In the genomic region with DNA sequence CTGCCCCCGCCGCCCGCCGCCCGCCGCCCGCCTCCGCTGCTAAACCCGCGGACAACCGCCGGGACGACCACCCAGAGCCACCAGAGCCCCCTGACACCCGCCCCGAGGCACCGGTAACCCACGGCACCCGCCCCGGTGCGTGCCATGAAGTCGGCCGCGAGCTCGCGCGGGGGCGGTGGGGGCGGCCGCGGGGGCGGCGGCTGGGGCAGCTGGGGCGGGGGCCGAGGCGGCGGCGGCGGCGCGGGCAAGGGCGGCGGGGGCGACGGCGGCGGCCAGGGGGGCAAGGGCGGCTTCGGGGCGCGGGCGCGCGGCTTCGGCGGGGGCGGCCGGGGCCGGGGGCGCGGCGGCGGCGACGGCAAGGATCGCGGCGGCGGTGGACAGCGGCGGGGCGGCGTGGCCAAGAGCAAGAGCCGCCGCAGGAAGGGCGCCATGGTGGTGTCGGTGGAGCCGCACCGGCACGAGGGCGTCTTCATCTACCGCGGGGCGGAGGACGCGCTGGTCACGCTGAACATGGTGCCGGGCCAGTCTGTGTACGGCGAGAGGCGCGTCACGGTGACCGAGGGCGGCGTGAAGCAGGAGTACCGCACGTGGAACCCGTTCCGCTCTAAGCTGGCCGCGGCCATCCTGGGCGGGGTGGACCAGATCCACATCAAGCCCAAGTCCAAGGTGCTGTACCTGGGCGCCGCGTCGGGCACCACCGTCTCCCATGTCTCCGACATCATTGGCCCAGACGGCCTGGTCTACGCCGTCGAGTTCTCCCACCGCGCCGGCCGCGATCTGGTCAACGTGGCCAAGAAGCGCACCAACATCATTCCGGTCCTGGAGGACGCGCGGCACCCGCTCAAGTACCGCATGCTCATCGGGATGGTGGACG, we compare ENCODE assay signal across 9 cellular contexts. TPM values are rescaled to one million over a fixed set of nuclear protein-coding genes. Genes with fewer than 3 reads are reported as not detected.
DNase-seq lines count a peak whose midpoint lies in the region; ATAC-seq, FAIRE-seq and TF ChIP-seq lines count a peak whose summit lies in the region.
"Had no signal": no experiment of that assay in that cellular context is flagged by ENCODE, and none has a peak within 500 bp of the region (broad histone marks: within the 10 kb centered on the region; RNA-seq: fewer than 3 reads in every experiment).

No MANE protein-coding gene starts in this region.

- no peaks in the 10 kb centered on the region for H3K36me3 ChIP-seq in astrocyte (ENCODE audit: insufficient read depth, low read length)
- no peaks in the 10 kb centered on the region for H3K36me3 ChIP-seq in left lung
- no peaks in the 10 kb centered on the region for H3K36me3 ChIP-seq in tibial artery
- H3K36me3 ChIP-seq in kidney (ENCODE audit: control insufficient read depth in 1 of 2, insufficient read depth in 2 of 2, low read length in 2 of 2), result no peaks in the 10 kb centered on the region

- no peak for ATAC-seq in left lung

- H3K9ac ChIP-seq in astrocyte (ENCODE audit: low read length), result no peak overlapping the region
- H3K9ac ChIP-seq in kidney (ENCODE audit: low read length in 2 of 2), result no peak overlapping the region

- H3K9me3 ChIP-seq in astrocyte (ENCODE audit: insufficient read depth, low read depth, low read length), result peaks cover 7% of the 10 kb centered on the region
- no peaks in the 10 kb centered on the region for H3K9me3 ChIP-seq in left lung
- peaks cover 0 to 6% (median 0%) of the 10 kb centered on the region in 3 donors for H3K9me3 ChIP-seq in tibial artery
- no peaks in the 10 kb centered on the region for H3K9me3 ChIP-seq in kidney (ENCODE audit: control insufficient read depth in 1 of 2, low read length in 2 of 2)

- H3K4me1 ChIP-seq in astrocyte (ENCODE audit: insufficient read depth, low read length) (peaks cover 7% of the 10 kb centered on the region), left lung (no peaks in the 10 kb centered on the region), tibial artery (peaks cover 0 to 12% (median 6%) of the 10 kb centered on the region in 4 donors), kidney (ENCODE audit: control insufficient read depth in 1 of 2, insufficient read depth in 1 of 2, low read depth in 1 of 2, low read length in 2 of 2) (peaks cover 0 to 5% of the 10 kb centered on the region in 2 donors)

- H3K27ac ChIP-seq in astrocyte (ENCODE audit: low read depth, low read length), result no peak overlapping the region
- H3K27ac ChIP-seq in left lung, result no peak overlapping the region
- no peak overlapping the region for H3K27ac ChIP-seq in tibial artery
- no peak overlapping the region for H3K27ac ChIP-seq in kidney (ENCODE audit: low read depth in 2 of 2, low read length in 2 of 2)

- CTCF ChIA-PET in activated naive CD4-positive, alpha-beta T cell treated with anti-CD3 and anti-CD28 coated beads for 36 hours (lab: Charles Lee), result no interaction called here

- no peak overlapping the region for H3K27ac Mint-ChIP-seq in activated naive CD4-positive, alpha-beta T cell treated with anti-CD3 and anti-CD28 coated beads for 36 hours
- no peak overlapping the region for H3K27ac Mint-ChIP-seq in astrocyte (ENCODE audit: unreplicated experiment)

- FAIRE-seq in astrocyte (lab: Jason Lieb, UNC) (no peak), kidney (lab: Jason Lieb, UNC) (no peak)

- no peaks in the 10 kb centered on the region for H3K79me2 ChIP-seq in astrocyte (ENCODE audit: insufficient read depth, low read length)

- H4K20me1 ChIP-seq in astrocyte (ENCODE audit: insufficient read depth, low read length), result peaks cover 5% of the 10 kb centered on the region

- peaks cover 12% of the 10 kb centered on the region for H3K4me1 Mint-ChIP-seq in activated naive CD4-positive, alpha-beta T cell treated with anti-CD3 and anti-CD28 coated beads for 36 hours (ENCODE audit: low read depth)
- H3K4me1 Mint-ChIP-seq in astrocyte (ENCODE audit: low read depth, unreplicated experiment), result peaks cover 11% of the 10 kb centered on the region

- H3K4me3 ChIP-seq in astrocyte (ENCODE audit: insufficient read depth, low read depth, low read length), result peak overlapping the region; percentile 33
- H3K4me3 ChIP-seq in left lung, result peak overlapping the region; percentile 19 to 27
- H3K4me3 ChIP-seq in tibial artery, result peak overlapping the region; percentile 35 to 52
- H3K4me3 ChIP-seq in kidney (ENCODE audit: low read length in 2 of 2), result peak overlapping the region in 1 of 2 donors; percentile 37

- H3K36me3 Mint-ChIP-seq in activated naive CD4-positive, alpha-beta T cell treated with anti-CD3 and anti-CD28 coated beads for 36 hours (ENCODE audit: low read depth), result peaks cover 9% of the 10 kb centered on the region
- peaks cover 5% of the 10 kb centered on the region for H3K36me3 Mint-ChIP-seq in astrocyte (ENCODE audit: low read depth, unreplicated experiment)

- H3K9me3 Mint-ChIP-seq in activated naive CD4-positive, alpha-beta T cell treated with anti-CD3 and anti-CD28 coated beads for 36 hours, result no peaks in the 10 kb centered on the region
- peaks cover 2% of the 10 kb centered on the region for H3K9me3 Mint-ChIP-seq in astrocyte (ENCODE audit: unreplicated experiment)

- H3K27me3 ChIP-seq in astrocyte (ENCODE audit: insufficient read depth, low read length) (peaks cover 23% of the 10 kb centered on the region), left lung (peaks cover 31 to 61% of the 10 kb centered on the region in 2 donors), tibial artery (peaks cover 0 to 49% of the 10 kb centered on the region in 2 donors)

- TF ChIP-seq CTCF in astrocyte (IDR thresholded peaks at IDR 0.05; ENCODE audit: insufficient read depth, low read depth, low read length), result no peak
- TF ChIP-seq CTCF in left lung (IDR thresholded peaks at IDR 0.05), result no peak
- no peak for TF ChIP-seq CTCF in tibial artery (IDR thresholded peaks at IDR 0.05)
- no peak for TF ChIP-seq CTCF in kidney (IDR thresholded peaks at IDR 0.05; ENCODE audit: borderline replicate concordance, extremely low read depth, insufficient read depth)

- intact Hi-C loops in activated naive CD4-positive, alpha-beta T cell treated with anti-CD3 and anti-CD28 coated beads for 36 hours (cut with micrococcal nuclease), result loop anchor here (2.0 kb wide), 1 partner anchor 49 kb away; a partner anchor contains a TSS
- intact Hi-C loops in left lung (cut with DNase I) (no loop called here), tibial artery (cut with DNase I; ENCODE audit: low total_unique reads) (no loop called here), kidney (cut with DNase I) (no loop called here)

- H3K27me3 Mint-ChIP-seq in activated naive CD4-positive, alpha-beta T cell treated with anti-CD3 and anti-CD28 coated beads for 36 hours (ENCODE audit: low read depth), result peaks cover 42% of the 10 kb centered on the region
- H3K27me3 Mint-ChIP-seq in astrocyte (ENCODE audit: low read depth, unreplicated experiment), result peaks cover 13% of the 10 kb centered on the region

- peak overlapping the region; percentile 60 for H2AFZ ChIP-seq in astrocyte (ENCODE audit: low read depth, low read length)

- H3K4me3 Mint-ChIP-seq in activated naive CD4-positive, alpha-beta T cell treated with anti-CD3 and anti-CD28 coated beads for 36 hours, result peak overlapping the region; percentile 57
- H3K4me3 Mint-ChIP-seq in astrocyte (ENCODE audit: unreplicated experiment), result peak overlapping the region; percentile 77

- H3K4me2 ChIP-seq in astrocyte (ENCODE audit: low read length), result peak overlapping the region; percentile 90

- DNase-seq in activated naive CD4-positive, alpha-beta T cell treated with anti-CD3 and anti-CD28 coated beads for 36 hours, result no peak
- DNase-seq in activated naive CD4-positive, alpha-beta T cell treated with Interleukin-2 at 50 U/mL for 16 hours, result no peak
- DNase-seq in astrocyte (ENCODE audit: low read depth) (no peak), left lung (peak in 1 of 2 donors; percentile 72), tibial artery (no peak), NCI-H1436 treated with DMSO at 0.1 percent for 48 hours (lab: John Stamatoyannopoulos, UW) (no peak), kidney (no peak), COLO829 (ENCODE audit: low spot score) (no peak)
- DNase-seq: GDM1 had no signal

RNA-seq across cellular contexts. Expression of a gene that starts 0.5 kb away (rescaled TPM):
- total RNA-seq in activated naive CD4-positive, alpha-beta T cell treated with anti-CD3 and anti-CD28 coated beads for 36 hours, result under 1 TPM in 1 of 2 experiments, not detected in 1; 0.21 TPM
- total RNA-seq in astrocyte, result 3.3 and 4.5 TPM in 2 replicates
- not detected for total RNA-seq in left lung
- 0.47 TPM for total RNA-seq in kidney
- polyA plus RNA-seq in kidney (ENCODE audit: insufficient read depth, low read depth, low replicate concordance), result not detected

RNA-seq across cellular contexts. Expression of a gene that starts 43.3 kb away (rescaled TPM):
- total RNA-seq in activated naive CD4-positive, alpha-beta T cell treated with anti-CD3 and anti-CD28 coated beads for 36 hours, result 10 to 100 TPM; 80.9 to 84.0 TPM
- total RNA-seq in astrocyte, result 139 and 143 TPM in 2 replicates
- total RNA-seq in left lung, result 10 to 100 TPM; 67.2 to 80.7 TPM
- total RNA-seq in kidney, result 62.8 TPM
- polyA plus RNA-seq in kidney (ENCODE audit: insufficient read depth, low read depth, low replicate concordance), result 35.5 TPM

RNA-seq across cellular contexts. Expression of a gene that starts 49.6 kb away (rescaled TPM):
- 10 to 100 TPM; 44.9 to 45.1 TPM for total RNA-seq in activated naive CD4-positive, alpha-beta T cell treated with anti-CD3 and anti-CD28 coated beads for 36 hours
- total RNA-seq in astrocyte (82.9 and 107 TPM in 2 replicates), left lung (10 to 100 TPM; 71.4 to 73.0 TPM), kidney (36.9 TPM)
- polyA plus RNA-seq in kidney (ENCODE audit: insufficient read depth, low read depth, low replicate concordance), result 7.7 TPM
